In the genomic region with DNA sequence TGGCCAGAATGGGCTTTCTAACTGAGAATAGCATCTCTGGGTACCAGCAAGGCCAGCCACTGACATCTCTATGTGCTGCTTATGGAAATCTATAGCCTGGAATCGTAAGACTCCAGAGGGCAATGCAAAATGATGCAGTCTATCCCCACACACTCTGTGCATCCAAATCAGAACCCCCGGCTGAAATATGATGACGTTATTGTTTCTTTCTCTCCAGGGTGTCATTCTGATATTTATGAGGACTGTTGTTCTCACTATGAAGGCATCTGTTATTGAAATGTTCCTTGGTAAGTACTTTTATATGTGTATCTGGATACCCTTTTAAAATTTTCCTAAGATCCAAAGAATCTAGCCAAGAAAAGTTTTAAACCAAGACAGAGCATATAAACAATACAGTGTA, we compare ENCODE assay signal across 10 cellular contexts. TPM values are rescaled to one million over a fixed set of nuclear protein-coding genes. Genes with fewer than 3 reads are reported as not detected.
"Had no signal": no experiment of that assay in that cellular context is flagged by ENCODE, and none has a peak within 500 bp of the region (broad histone marks: within the 10 kb centered on the region; RNA-seq: fewer than 3 reads in every experiment).

No MANE protein-coding gene starts in this region.

- H3K4me3 ChIP-seq: GM23338, K562 had no signal

- ATAC-seq: GM23338, K562 had no signal

- DNase-seq: H9, HCEC 1CT, HFFc6, IMR-90 had no signal

- H3K4me2 ChIP-seq: GM23338 had no signal

- H3K27ac ChIP-seq: HL-60 had no signal

- FAIRE-seq: H1, H54, K562 had no signal

RNA-seq across cellular contexts. Expression of a gene that starts 19.6 kb away (rescaled TPM):
- total RNA-seq: GM23338, H1, HT1080, K562 had no signal
- polyA plus RNA-seq: GM23338, IMR-90, K562 had no signal
